In genomic region chr1:26788836-26789611, GRCh38 we compare ENCODE assay signal across 8 cellular contexts. TPM values are rescaled to one million over a fixed set of nuclear protein-coding genes. Genes with fewer than 3 reads are reported as not detected.
A peak's percentile ranks its signal among the peaks of the same experiment; 100 is the strongest.
DNase-seq lines count a peak whose midpoint lies in the region; ATAC-seq and TF ChIP-seq lines count a peak whose summit lies in the region.

No MANE protein-coding gene starts in this region.

- TF ChIP-seq CTCF in left ventricle myocardium inferior (IDR thresholded peaks at IDR 0.05; ENCODE audit: borderline replicate concordance) (peak; percentile 96), progenitor cell of endocrine pancreas (IDR thresholded peaks at IDR 0.05; ENCODE audit: unreplicated experiment) (peak; percentile 95), upper lobe of right lung (IDR thresholded peaks at IDR 0.05) (peak; percentile 95)

- H3K4me3 ChIP-seq in left ventricle myocardium inferior (peak overlapping the region; percentile 86), upper lobe of right lung (peak overlapping the region; percentile 92)

- peaks cover 47% of the 10 kb centered on the region for H3K4me1 Mint-ChIP-seq in progenitor cell of endocrine pancreas (ENCODE audit: low read depth)

- H3K36me3 ChIP-seq in left ventricle myocardium inferior = peaks cover 5% of the 10 kb centered on the region
- peaks cover 2% of the 10 kb centered on the region for H3K36me3 ChIP-seq in upper lobe of right lung

- no peaks in the 10 kb centered on the region for H3K27me3 Mint-ChIP-seq in progenitor cell of endocrine pancreas

- peak overlapping the region; percentile 97 for H3K4me3 Mint-ChIP-seq in progenitor cell of endocrine pancreas (ENCODE audit: low read depth)

- H3K27me3 ChIP-seq in left ventricle myocardium inferior (ENCODE audit: low read depth) (no peaks in the 10 kb centered on the region), upper lobe of right lung (no peaks in the 10 kb centered on the region)

- peaks cover 80% of the 10 kb centered on the region for H3K4me1 ChIP-seq in left ventricle myocardium inferior
- H3K4me1 ChIP-seq in upper lobe of right lung = peaks cover 30% of the 10 kb centered on the region

- H3K27ac ChIP-seq in left ventricle myocardium inferior (replicated peaks) (peak overlapping the region; percentile 97), upper lobe of right lung (peak overlapping the region; percentile 100)

- H3K9me3 ChIP-seq in left ventricle myocardium inferior (replicated peaks) (no peaks in the 10 kb centered on the region), upper lobe of right lung (no peaks in the 10 kb centered on the region)

- no peaks in the 10 kb centered on the region for H3K9me3 Mint-ChIP-seq in progenitor cell of endocrine pancreas (ENCODE audit: low read depth)

- DNase-seq in 8988T (peak; percentile 63), NCI-H1417 treated with DMSO at 0.1 percent for 48 hours (lab: John Stamatoyannopoulos, UW) (peak; percentile 38), T-helper 1 cell (peak; percentile 73 to 89 (median 83)), amniotic stem cell (lab: John Stamatoyannopoulos, UW) (peak; percentile 80), left ventricle myocardium inferior (peak; percentile 85), progenitor cell of endocrine pancreas (ENCODE audit: low spot score, unreplicated experiment) (peak; percentile 67), upper lobe of right lung (peak; percentile 89)

- intact Hi-C loops in left ventricle myocardium inferior (cut with micrococcal nuclease) = loop anchor here (2.0 to 5.0 kb wide), 2 partner anchors 92 to 186 kb away; partner anchors contain the start of gene ARID1A
- intact Hi-C loops in upper lobe of right lung (cut with DNase I) = loop anchor here (10.0 kb wide), 1 partner anchor 94 kb away; the partner anchor contains the start of gene ARID1A

- ATAC-seq in GM18867 (IDR thresholded peaks at IDR 0.05; ENCODE audit: unreplicated experiment) = peak; percentile 29
- peak; percentile 74 for ATAC-seq in upper lobe of right lung

- H3K27ac Mint-ChIP-seq in progenitor cell of endocrine pancreas = peak overlapping the region; percentile 70

- H3K36me3 Mint-ChIP-seq in progenitor cell of endocrine pancreas (ENCODE audit: insufficient read depth) = peaks cover 5% of the 10 kb centered on the region

RNA-seq across cellular contexts. Expression of gene PIGV, which starts 1.3 kb away (rescaled TPM):
- total RNA-seq in left ventricle myocardium inferior (5.6 TPM), progenitor cell of endocrine pancreas (10.2 and 12.1 TPM in 2 replicates), upper lobe of right lung (16.7 TPM)

RNA-seq across cellular contexts. Expression of gene ZDHHC18, which starts 37.5 kb away (rescaled TPM):
- total RNA-seq in left ventricle myocardium inferior = 11.8 TPM
- 22.9 and 26.1 TPM in 2 replicates for total RNA-seq in progenitor cell of endocrine pancreas
- 26.2 TPM for total RNA-seq in upper lobe of right lung

Comparison
In these comparisons a context has a peak if more than half of its experiments do, and no peak if none do; other contexts are left out.
1. Peak in every context shown above with its lines: DNase-seq, ATAC-seq, H3K4me3 ChIP-seq and H3K27ac ChIP-seq.
2. DNase-seq: peak in every context shown above with its lines; median percentile 89 in upper lobe of right lung; 85 in left ventricle myocardium inferior; 83 in T-helper 1 cell; 80 in amniotic stem cell; 67 in progenitor cell of endocrine pancreas; 63 in 8988T; 38 in NCI-H1417 treated with DMSO at 0.1 percent for 48 hours.